Comparison of ENCODE assay signal across 2 cellular contexts in the genomic region with DNA sequence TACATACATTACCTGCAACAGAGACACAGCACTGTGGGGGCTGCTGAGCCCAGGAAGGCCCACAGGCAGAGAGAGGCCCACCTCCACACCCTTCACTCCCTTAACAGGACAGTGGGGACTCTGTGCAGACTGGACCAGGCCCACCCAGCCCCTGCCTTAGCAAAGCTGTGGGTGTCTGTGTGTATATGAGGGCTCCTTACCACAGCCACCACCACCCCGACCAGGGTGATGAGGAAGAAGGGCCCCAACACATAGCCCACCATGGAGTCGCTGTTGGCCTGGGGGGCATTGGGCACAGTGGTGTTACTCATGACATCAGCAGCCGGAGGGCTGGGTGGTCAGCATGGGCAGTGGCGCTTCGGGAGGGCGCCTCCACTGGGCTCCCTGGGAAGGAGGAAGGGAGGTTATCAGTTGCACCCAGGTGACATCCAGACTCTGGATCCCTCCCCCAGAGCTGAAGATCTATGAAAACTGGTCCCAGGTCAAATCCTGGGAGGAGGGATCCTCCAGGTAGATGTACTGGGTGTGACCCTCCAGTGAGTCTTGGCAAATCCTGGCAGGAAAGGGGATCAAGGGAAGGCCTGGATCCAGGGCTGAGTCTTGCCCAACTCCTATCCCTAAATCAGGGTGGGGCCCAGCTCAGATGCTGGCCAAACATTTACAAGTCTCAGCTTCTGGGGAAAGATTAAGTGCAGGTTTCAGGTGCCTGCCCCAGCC.
TF ChIP-seq lines count a peak whose summit lies in the region.

No MANE protein-coding gene starts in this region.

TF ChIP-seq in A549, 52 proteins besides CTCF, POLR2A, EP300 and RAD21:
- TF ChIP-seq HOXA7 (CRISPR knock-in tag; IDR thresholded peaks at IDR 0.05) (no peak), ZNF302 (CRISPR knock-in tag; IDR thresholded peaks at IDR 0.05) (no peak), CHD4 (IDR thresholded peaks at IDR 0.05; ENCODE audit: borderline replicate concordance) (no peak), FOSL2 (IDR thresholded peaks at IDR 0.05) (no peak), FOSL2 (CRISPR knock-in tag; IDR thresholded peaks at IDR 0.05) (no peak), TP53 (CRISPR knock-in tag; IDR thresholded peaks at IDR 0.05) (no peak), SMC3 (IDR thresholded peaks at IDR 0.05) (no peak), RNF2 (IDR thresholded peaks at IDR 0.05; ENCODE audit: borderline replicate concordance, low read depth) (no peak), NFE2L2 (conservative IDR thresholded peaks at IDR 0.05; ENCODE audit: low read length) (no peak), CEBPB (IDR thresholded peaks at IDR 0.05) (no peak), ZC3H11A (IDR thresholded peaks at IDR 0.05) (no peak), ESRRA (IDR thresholded peaks at IDR 0.05; ENCODE audit: borderline replicate concordance, low read length) (no peak), MAZ (IDR thresholded peaks at IDR 0.05; ENCODE audit: borderline replicate concordance, low read depth, low read length) (no peak)
- TF ChIP-seq, protein P1, sequence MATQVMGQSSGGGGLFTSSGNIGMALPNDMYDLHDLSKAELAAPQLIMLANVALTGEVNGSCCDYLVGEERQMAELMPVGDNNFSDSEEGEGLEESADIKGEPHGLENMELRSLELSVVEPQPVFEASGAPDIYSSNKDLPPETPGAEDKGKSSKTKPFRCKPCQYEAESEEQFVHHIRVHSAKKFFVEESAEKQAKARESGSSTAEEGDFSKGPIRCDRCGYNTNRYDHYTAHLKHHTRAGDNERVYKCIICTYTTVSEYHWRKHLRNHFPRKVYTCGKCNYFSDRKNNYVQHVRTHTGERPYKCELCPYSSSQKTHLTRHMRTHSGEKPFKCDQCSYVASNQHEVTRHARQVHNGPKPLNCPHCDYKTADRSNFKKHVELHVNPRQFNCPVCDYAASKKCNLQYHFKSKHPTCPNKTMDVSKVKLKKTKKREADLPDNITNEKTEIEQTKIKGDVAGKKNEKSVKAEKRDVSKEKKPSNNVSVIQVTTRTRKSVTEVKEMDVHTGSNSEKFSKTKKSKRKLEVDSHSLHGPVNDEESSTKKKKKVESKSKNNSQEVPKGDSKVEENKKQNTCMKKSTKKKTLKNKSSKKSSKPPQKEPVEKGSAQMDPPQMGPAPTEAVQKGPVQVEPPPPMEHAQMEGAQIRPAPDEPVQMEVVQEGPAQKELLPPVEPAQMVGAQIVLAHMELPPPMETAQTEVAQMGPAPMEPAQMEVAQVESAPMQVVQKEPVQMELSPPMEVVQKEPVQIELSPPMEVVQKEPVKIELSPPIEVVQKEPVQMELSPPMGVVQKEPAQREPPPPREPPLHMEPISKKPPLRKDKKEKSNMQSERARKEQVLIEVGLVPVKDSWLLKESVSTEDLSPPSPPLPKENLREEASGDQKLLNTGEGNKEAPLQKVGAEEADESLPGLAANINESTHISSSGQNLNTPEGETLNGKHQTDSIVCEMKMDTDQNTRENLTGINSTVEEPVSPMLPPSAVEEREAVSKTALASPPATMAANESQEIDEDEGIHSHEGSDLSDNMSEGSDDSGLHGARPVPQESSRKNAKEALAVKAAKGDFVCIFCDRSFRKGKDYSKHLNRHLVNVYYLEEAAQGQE (IDR thresholded peaks at IDR 0.05): no peak
- TF ChIP-seq, protein P2, sequence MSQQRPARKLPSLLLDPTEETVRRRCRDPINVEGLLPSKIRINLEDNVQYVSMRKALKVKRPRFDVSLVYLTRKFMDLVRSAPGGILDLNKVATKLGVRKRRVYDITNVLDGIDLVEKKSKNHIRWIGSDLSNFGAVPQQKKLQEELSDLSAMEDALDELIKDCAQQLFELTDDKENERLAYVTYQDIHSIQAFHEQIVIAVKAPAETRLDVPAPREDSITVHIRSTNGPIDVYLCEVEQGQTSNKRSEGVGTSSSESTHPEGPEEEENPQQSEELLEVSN (IDR thresholded peaks at IDR 0.05; ENCODE audit: borderline replicate concordance, low read depth): no peak
- TF ChIP-seq, protein P3, sequence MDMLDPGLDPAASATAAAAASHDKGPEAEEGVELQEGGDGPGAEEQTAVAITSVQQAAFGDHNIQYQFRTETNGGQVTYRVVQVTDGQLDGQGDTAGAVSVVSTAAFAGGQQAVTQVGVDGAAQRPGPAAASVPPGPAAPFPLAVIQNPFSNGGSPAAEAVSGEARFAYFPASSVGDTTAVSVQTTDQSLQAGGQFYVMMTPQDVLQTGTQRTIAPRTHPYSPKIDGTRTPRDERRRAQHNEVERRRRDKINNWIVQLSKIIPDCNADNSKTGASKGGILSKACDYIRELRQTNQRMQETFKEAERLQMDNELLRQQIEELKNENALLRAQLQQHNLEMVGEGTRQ (IDR thresholded peaks at IDR 0.05): no peak
- TF ChIP-seq, protein P4, sequence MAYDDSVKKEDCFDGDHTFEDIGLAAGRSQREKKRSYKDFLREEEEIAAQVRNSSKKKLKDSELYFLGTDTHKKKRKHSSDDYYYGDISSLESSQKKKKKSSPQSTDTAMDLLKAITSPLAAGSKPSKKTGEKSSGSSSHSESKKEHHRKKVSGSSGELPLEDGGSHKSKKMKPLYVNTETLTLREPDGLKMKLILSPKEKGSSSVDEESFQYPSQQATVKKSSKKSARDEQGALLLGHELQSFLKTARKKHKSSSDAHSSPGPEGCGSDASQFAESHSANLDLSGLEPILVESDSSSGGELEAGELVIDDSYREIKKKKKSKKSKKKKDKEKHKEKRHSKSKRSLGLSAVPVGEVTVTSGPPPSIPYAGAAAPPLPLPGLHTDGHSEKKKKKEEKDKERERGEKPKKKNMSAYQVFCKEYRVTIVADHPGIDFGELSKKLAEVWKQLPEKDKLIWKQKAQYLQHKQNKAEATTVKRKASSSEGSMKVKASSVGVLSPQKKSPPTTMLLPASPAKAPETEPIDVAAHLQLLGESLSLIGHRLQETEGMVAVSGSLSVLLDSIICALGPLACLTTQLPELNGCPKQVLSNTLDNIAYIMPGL (CRISPR knock-in tag; IDR thresholded peaks at IDR 0.05; ENCODE audit: borderline replicate concordance): no peak

TF ChIP-seq in GM12878, 131 proteins besides CTCF, POLR2A, EP300 and RAD21:
- no peak for TF ChIP-seq CHD2 (IDR thresholded peaks at IDR 0.05; ENCODE audit: borderline replicate concordance, low read depth, low read length)
- TF ChIP-seq NR2C2 (IDR thresholded peaks at IDR 0.05; ENCODE audit: borderline replicate concordance, control insufficient read depth, insufficient read length, low read depth): peak; percentile 15
